In genomic region chr13:26719356-26719945, GRCh38 we compare ENCODE assay signal across 1 cellular context.
TF ChIP-seq lines count a peak whose summit lies in the region.

No MANE protein-coding gene starts in this region.

TF ChIP-seq in HEK293T, 16 proteins besides CTCF, POLR2A, EP300 and RAD21 (continued from another document):
- TF ChIP-seq LEF1 (IDR thresholded peaks at IDR 0.05; ENCODE audit: borderline replicate concordance) (no peak), BHLHE40 (IDR thresholded peaks at IDR 0.05; ENCODE audit: borderline replicate concordance) (no peak), NFRKB (IDR thresholded peaks at IDR 0.05) (no peak), L3MBTL2 (conservative IDR thresholded peaks at IDR 0.05) (no peak), FOXK2 (IDR thresholded peaks at IDR 0.05) (no peak)
TF ChIP-seq in HEK293T: peak in this region for 0.
